ENCODE assay signal across 8 cellular contexts in the genomic region with DNA sequence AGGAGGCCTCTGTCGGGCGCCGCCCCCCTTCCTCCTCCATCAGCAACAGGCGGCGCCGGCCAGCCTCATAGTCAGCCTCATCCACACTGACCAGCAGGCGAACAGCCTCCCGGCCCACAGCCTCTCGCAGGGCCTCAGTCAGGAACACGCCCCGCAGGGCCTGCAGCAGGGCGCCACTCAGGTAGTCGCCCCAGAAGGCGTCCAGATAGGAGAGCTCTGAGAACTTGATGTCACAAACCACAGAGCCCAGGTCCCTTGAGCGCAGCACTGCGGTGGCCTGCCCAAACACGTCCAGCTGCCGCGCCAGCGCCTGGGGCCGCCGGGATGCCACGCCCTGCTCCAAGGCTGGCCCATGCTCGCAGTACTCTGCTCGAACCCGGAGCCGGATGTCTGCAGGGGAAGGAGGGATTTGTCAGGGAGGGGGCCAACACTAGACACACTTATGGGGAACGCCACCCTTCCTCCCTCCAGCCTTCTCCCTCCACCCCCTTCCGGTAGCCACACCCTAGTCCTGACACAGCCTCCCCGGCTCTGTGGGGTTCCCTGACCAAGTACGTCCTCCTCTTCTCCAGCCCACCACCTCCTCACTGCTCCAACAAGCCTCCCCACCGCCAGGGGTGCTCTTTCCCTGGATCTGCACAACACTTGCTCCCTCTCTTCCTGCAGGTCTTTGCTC. TPM values are rescaled to one million over a fixed set of nuclear protein-coding genes. Genes with fewer than 3 reads are reported as not detected.
DNase-seq lines count a peak whose midpoint lies in the region; ATAC-seq and TF ChIP-seq lines count a peak whose summit lies in the region.

No MANE protein-coding gene starts in this region.

- peak; percentile 33 for ATAC-seq in GM21717 (IDR thresholded peaks at IDR 0.05; ENCODE audit: unreplicated experiment)
- peak; percentile 28 for ATAC-seq in lung (ENCODE audit: insufficient read depth, low FRiP score)

- 26 to 61% methylated on average over 32 of the region's 32 CpGs for WGBS in lung, 2 donors

- no peaks in the 10 kb centered on the region for H3K27me3 ChIP-seq in lung (ENCODE audit: control insufficient read depth, insufficient read depth)

- DNase-seq in GM10248 (ENCODE audit: extremely low spot score) = peak; percentile 84
- DNase-seq in NOMO-1 (lab: John Stamatoyannopoulos, UW; ENCODE audit: unreplicated experiment in 2 of 2) = peak; percentile 93 to 97
- peak; percentile 47 for DNase-seq in activated naive CD4-positive, alpha-beta T cell treated with Interleukin-2 at 50 U/mL for 16 hours
- DNase-seq in lung (ENCODE audit: low spot score) = peak; percentile 70
- DNase-seq in Kasumi-1 (lab: John Stamatoyannopoulos, UW) = no peak
- no peak for DNase-seq in LoVo (ENCODE audit: low spot score)
- DNase-seq in NAMALWA (ENCODE audit: low spot score) = no peak

- peaks cover 0 to 5% of the 10 kb centered on the region in 2 donors for H3K4me1 ChIP-seq in lung (ENCODE audit: control insufficient read depth in 2 of 2, insufficient read depth in 2 of 2, low read length in 2 of 2)

- no peaks in the 10 kb centered on the region for H3K9me3 ChIP-seq in lung (ENCODE audit: control insufficient read depth in 2 of 2, insufficient read depth in 1 of 2, low read length in 1 of 2)

- no peak overlapping the region for H3K4me3 ChIP-seq in lung

- peak overlapping the region in 1 of 2 donors; percentile 68 for H3K27ac ChIP-seq in lung (ENCODE audit: low read depth in 1 of 2, low read length in 1 of 2)

- TF ChIP-seq CTCF in GM10248 (IDR thresholded peaks at IDR 0.05; ENCODE audit: control extremely low read depth, extremely low read depth, low read depth, missing control alignments) = peak; percentile 57
- no peak for TF ChIP-seq CTCF in lung (IDR thresholded peaks at IDR 0.05; ENCODE audit: control extremely low read depth, extremely low read depth)

- H3K36me3 ChIP-seq in lung (ENCODE audit: control insufficient read depth in 2 of 2, insufficient read depth in 2 of 2, low read length in 2 of 2) = peaks cover 21 to 51% of the 10 kb centered on the region in 2 donors

- POLR2A ChIA-PET in GM10248 (lab: Yijun Ruan, JAX) = no interaction called here

- CTCF ChIA-PET in GM10248 (lab: Yijun Ruan, JAX) = interaction anchor here (1.0 to 2.3 kb wide), 5 partner anchors 11 to 90 kb away, joined by 3 to 8 read pairs (median 5); partner anchors contain the start of gene POU2F2

RNA-seq across cellular contexts. Expression of gene DEDD2, which starts 17.9 kb away (rescaled TPM):
- 10 to 100 TPM; 34.1 to 39.4 TPM for total RNA-seq in lung
- 10 to 100 TPM; 31.4 to 60.8 TPM for polyA plus RNA-seq in lung

RNA-seq across cellular contexts. Expression of gene ZNF526, which starts 20.5 kb away (rescaled TPM):
- total RNA-seq in lung = 10 to 100 TPM in 1 of 2 donors, 1 to 10 TPM in 1; 5.3 to 14.4 TPM
- 1 to 10 TPM; 4.6 to 5.5 TPM for polyA plus RNA-seq in lung

RNA-seq across cellular contexts. Expression of gene GSK3A, which starts 42.8 kb away (rescaled TPM):
- total RNA-seq in lung = 10 to 100 TPM; 23.7 to 38.8 TPM
- 10 to 100 TPM; 53.7 to 54.2 TPM for polyA plus RNA-seq in lung

RNA-seq across cellular contexts. Expression of gene ERF, which starts 55.4 kb away (rescaled TPM):
- 10 to 100 TPM; 24.2 to 53.6 TPM for total RNA-seq in lung
- 10 to 100 TPM; 35.2 to 50.8 TPM for polyA plus RNA-seq in lung

Comparison
In these comparisons a context has a peak if more than half of its experiments do, and no peak if none do; other contexts are left out.
1. DNase-seq: peak in GM10248 (single experiment), NOMO-1 (2 of 2), activated naive CD4-positive, alpha-beta T cell treated with Interleukin-2 at 50 U/mL for 16 hours (single experiment) and lung (single experiment); none in Kasumi-1 (0 of 2), LoVo (single experiment) and NAMALWA (single experiment).